In the genomic region with DNA sequence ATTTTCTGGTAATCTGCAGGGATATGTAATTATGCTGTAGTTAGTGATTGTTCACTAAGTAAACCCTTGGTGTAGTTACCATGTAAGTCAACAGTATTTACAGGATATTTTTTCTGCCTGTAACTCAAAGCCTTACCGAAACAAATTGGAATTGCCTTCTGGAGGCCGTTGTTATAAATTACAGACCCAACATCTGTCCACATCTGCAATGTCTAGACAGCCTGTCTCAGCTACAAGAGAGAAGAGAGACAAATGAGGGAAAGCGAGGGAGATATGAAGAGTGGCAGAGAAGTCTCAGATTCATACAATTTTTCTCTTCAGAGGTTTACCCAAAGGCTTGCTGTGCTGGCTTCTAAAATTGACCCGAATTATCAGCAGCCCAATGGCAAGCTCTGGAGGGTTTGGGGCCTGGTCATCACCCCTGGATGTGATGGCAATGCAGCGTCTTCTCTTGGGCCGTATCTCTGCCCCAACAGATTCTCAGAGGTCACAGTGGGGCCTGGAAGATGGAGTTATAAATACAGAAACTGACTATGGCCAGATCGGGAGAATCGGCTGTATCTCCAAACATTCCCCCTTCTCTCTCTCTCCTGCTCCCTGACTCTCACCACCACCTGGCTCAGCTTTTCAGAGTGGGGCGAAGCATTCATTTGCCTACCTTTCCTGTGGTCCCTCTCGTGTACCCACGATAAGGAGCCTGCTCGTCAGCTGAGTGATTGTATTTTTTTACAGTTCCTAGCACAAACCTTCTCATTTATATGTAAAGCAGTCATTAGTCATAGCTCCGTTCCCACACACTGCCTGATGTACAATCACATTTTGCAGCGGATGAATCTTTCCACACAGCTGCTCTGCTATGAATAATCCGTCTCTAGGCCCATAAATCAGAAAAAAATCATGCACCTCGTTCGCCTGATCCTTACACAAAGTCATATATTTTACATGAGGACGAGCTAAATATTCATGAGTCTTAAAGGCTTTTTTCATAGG, we compare ENCODE assay signal across 18 cellular contexts. TPM values are rescaled to one million over a fixed set of nuclear protein-coding genes. Genes with fewer than 3 reads are reported as not detected.
DNase-seq lines count a peak whose midpoint lies in the region; ATAC-seq and TF ChIP-seq lines count a peak whose summit lies in the region.
"Had no signal": no experiment of that assay in that cellular context is flagged by ENCODE, and none has a peak within 500 bp of the region (broad histone marks: within the 10 kb centered on the region; RNA-seq: fewer than 3 reads in every experiment).

No MANE protein-coding gene starts in this region.

- H3K27me3 ChIP-seq in breast epithelium = no peaks in the 10 kb centered on the region

- no peak overlapping the region for H3K4me3 ChIP-seq in breast epithelium
- H3K4me3 ChIP-seq: heart left ventricle, SJSA1, tibial artery had no signal

- H3K4me1 Mint-ChIP-seq in MCF 10A (ENCODE audit: insufficient read depth, unreplicated experiment) = peaks cover 9% of the 10 kb centered on the region
- H3K4me1 Mint-ChIP-seq: central memory CD8-positive, alpha-beta T cell had no signal

- no peak overlapping the region for H3K27ac ChIP-seq in breast epithelium
- peak overlapping the region; percentile 86 for H3K27ac ChIP-seq in angular gyrus (ENCODE audit: low read depth, low read length)
- peak overlapping the region; percentile 60 for H3K27ac ChIP-seq in temporal lobe (ENCODE audit: low read depth, low read length)
- H3K27ac ChIP-seq: heart left ventricle, SJSA1, tibial artery had no signal

- intact Hi-C loops in MCF 10A (cut with micrococcal nuclease) (no loop called here), breast epithelium (cut with DNase I; ENCODE audit: low total_unique reads) (no loop called here)

- H3K36me3 ChIP-seq in breast epithelium = no peaks in the 10 kb centered on the region
- H3K36me3 ChIP-seq: heart left ventricle, SJSA1, tibial artery had no signal

- H3K4me3 Mint-ChIP-seq in MCF 10A (ENCODE audit: unreplicated experiment) = no peak overlapping the region
- H3K4me3 Mint-ChIP-seq: activated T-cell treated with anti-CD3 and anti-CD28 coated beads, Interleukin-2, amount 50 U/mL, for 4 hours; central memory CD8-positive, alpha-beta T cell had no signal

- no peak overlapping the region for H3K27ac Mint-ChIP-seq in MCF 10A (ENCODE audit: low read depth, unreplicated experiment)

- no peaks in the 10 kb centered on the region for H3K9me3 ChIP-seq in breast epithelium
- H3K9me3 ChIP-seq: heart left ventricle, SJSA1, tibial artery had no signal

- no TSS peak for BruUV-seq in MCF 10A (replicated peaks; lab: Mats Ljungman, UMichigan)

- CTCF ChIA-PET in MCF 10A (lab: Yijun Ruan, JAX) = interaction anchor here (0.6 to 2.8 kb wide), 7 partner anchors 22 to 159 kb away, joined by 3 to 16 read pairs (median 4); no protein-coding TSS in a partner anchor

- DNase-seq in MCF 10A (ENCODE audit: unreplicated experiment) = peak; percentile 37
- DNase-seq in breast epithelium (ENCODE audit: low spot score in 2 of 2) = no peak
- DNase-seq in inferior parietal cortex (ENCODE audit: extremely low spot score) = peak; percentile 3
- DNase-seq in activated gamma-delta T cell treated with Interleukin-2 at 50 U/mL for 16 hours = no peak
- no peak for DNase-seq in T-helper 1 cell
- DNase-seq: 8988T; activated CD4-positive, CD25-positive, alpha-beta regulatory T cell treated with anti-CD3 and anti-CD28 coated beads, Interleukin-2, amount 50 U/mL, for 72 hours; activated T-cell treated with anti-CD3 and anti-CD28 coated beads, Interleukin-2, amount 50 U/mL, for 4 hours; heart left ventricle; Kasumi-1; mesendoderm; NCI-H2227 treated with DMSO at 0.1 percent for 48 hours; tibial artery had no signal

- no peaks in the 10 kb centered on the region for H3K36me3 Mint-ChIP-seq in MCF 10A (ENCODE audit: insufficient read depth, unreplicated experiment)

- POLR2A ChIA-PET in MCF 10A (lab: Yijun Ruan, JAX) = interaction anchor here (0.6 to 1.2 kb wide), 5 partner anchors 9 to 219 kb away, joined by 3 to 4 read pairs (median 3); no protein-coding TSS in a partner anchor

- peaks cover 28% of the 10 kb centered on the region for H3K27me3 Mint-ChIP-seq in MCF 10A (ENCODE audit: insufficient read depth, unreplicated experiment)

- no peak for ATAC-seq in GM21526 (IDR thresholded peaks at IDR 0.05; ENCODE audit: low FRiP score, unreplicated experiment)
- ATAC-seq: activated T-cell treated with anti-CD3 and anti-CD28 coated beads, Interleukin-2, amount 50 U/mL, for 4 hours; heart left ventricle had no signal

- no peak for TF ChIP-seq CTCF in MCF 10A (IDR thresholded peaks at IDR 0.05; ENCODE audit: unreplicated experiment)
- TF ChIP-seq CTCF in breast epithelium (IDR thresholded peaks at IDR 0.05) = no peak

- H3K4me1 ChIP-seq in breast epithelium = no peaks in the 10 kb centered on the region
- H3K4me1 ChIP-seq: heart left ventricle, SJSA1, tibial artery had no signal

- H3K9me3 Mint-ChIP-seq in MCF 10A (ENCODE audit: unreplicated experiment) = no peaks in the 10 kb centered on the region
- H3K9me3 Mint-ChIP-seq: activated T-cell treated with anti-CD3 and anti-CD28 coated beads, Interleukin-2, amount 50 U/mL, for 4 hours; central memory CD8-positive, alpha-beta T cell had no signal

- TF ChIP-seq POLR2A in breast epithelium (IDR thresholded peaks at IDR 0.05) = no peak

RNA-seq across cellular contexts. Expression of gene BTRC, which starts 23.4 kb away (rescaled TPM):
- total RNA-seq in MCF 10A (2022) = 19.4 and 25.2 TPM in 2 replicates
- total RNA-seq in breast epithelium = 10 to 100 TPM; 13.4 to 24.3 (median 15.1) TPM
- total RNA-seq in temporal lobe = 34.7 TPM

Comparison
In these comparisons a context has a peak if more than half of its experiments do, and no peak if none do; other contexts are left out.
1. DNase-seq: peak in MCF 10A (single experiment) and inferior parietal cortex (single experiment); none in breast epithelium (0 of 2), activated gamma-delta T cell treated with Interleukin-2 at 50 U/mL for 16 hours (single experiment) and T-helper 1 cell (0 of 5).
2. H3K27ac ChIP-seq: peak in angular gyrus (single experiment) and temporal lobe (single experiment); none in breast epithelium (0 of 2).